In the genomic region with DNA sequence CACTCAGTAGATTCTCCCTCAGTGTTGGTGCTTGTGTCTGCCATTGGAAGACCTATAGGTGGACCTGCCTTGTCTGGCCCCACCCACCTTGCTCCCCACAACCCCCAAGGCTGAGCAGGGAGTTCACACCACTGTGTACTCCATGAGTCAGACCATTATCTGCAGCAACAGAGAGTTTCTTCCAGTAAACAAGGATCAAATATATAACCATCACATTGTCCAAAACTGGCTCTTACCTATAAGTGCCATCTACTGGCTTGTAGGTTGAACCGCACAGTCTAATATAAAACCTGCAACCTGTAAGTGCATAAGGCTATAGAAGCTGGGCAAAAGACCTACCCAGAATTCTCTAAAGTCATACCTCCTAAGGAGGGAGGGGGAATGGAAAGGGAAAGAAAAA, we compare ENCODE assay signal across 1 cellular context.
TF ChIP-seq lines count a peak whose summit lies in the region.

No MANE protein-coding gene starts in this region.

TF ChIP-seq in K562, 482 proteins besides CTCF, POLR2A, EP300 and RAD21:
- no peak for TF ChIP-seq SRSF7 (optimal IDR thresholded peaks at IDR 0.05; ENCODE audit: low read depth, low read length)
- TF ChIP-seq ZKSCAN8 (CRISPR knock-in tag; IDR thresholded peaks at IDR 0.05) = peak; percentile 83; the same call in 1 of the 2 replicates
- TF ChIP-seq CBX5 (IDR thresholded peaks at IDR 0.05; ENCODE audit: borderline replicate concordance, low read depth) = no peak
- TF ChIP-seq ARNT (IDR thresholded peaks at IDR 0.05) = no peak
- TF ChIP-seq, protein P1, sequence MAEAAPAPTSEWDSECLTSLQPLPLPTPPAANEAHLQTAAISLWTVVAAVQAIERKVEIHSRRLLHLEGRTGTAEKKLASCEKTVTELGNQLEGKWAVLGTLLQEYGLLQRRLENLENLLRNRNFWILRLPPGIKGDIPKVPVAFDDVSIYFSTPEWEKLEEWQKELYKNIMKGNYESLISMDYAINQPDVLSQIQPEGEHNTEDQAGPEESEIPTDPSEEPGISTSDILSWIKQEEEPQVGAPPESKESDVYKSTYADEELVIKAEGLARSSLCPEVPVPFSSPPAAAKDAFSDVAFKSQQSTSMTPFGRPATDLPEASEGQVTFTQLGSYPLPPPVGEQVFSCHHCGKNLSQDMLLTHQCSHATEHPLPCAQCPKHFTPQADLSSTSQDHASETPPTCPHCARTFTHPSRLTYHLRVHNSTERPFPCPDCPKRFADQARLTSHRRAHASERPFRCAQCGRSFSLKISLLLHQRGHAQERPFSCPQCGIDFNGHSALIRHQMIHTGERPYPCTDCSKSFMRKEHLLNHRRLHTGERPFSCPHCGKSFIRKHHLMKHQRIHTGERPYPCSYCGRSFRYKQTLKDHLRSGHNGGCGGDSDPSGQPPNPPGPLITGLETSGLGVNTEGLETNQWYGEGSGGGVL (CRISPR knock-in tag; IDR thresholded peaks at IDR 0.05) = no peak
- TF ChIP-seq CBFA2T3 (IDR thresholded peaks at IDR 0.05) = peak; percentile 42
- TF ChIP-seq PRMT5 (CRISPR knock-in tag; IDR thresholded peaks at IDR 0.05) = no peak
- no peak for TF ChIP-seq HNRNPK (IDR thresholded peaks at IDR 0.05; ENCODE audit: low read depth, low read length, poor library complexity, severe bottlenecking)
- TF ChIP-seq LARP7 (IDR thresholded peaks at IDR 0.05) = no peak
- peak; percentile 23; the same call in 1 of the 2 replicates for TF ChIP-seq JUND (IDR thresholded peaks at IDR 0.05; ENCODE audit: borderline replicate concordance, low read depth, low read length)
- TF ChIP-seq JUND (tag; IDR thresholded peaks at IDR 0.05; ENCODE audit: borderline replicate concordance, low read depth, low read length) = no peak
- TF ChIP-seq ARID1B (IDR thresholded peaks at IDR 0.05) = peak; percentile 49
- TF ChIP-seq NCOA6 (IDR thresholded peaks at IDR 0.05) = no peak
- TF ChIP-seq TEAD4 (IDR thresholded peaks at IDR 0.05; ENCODE audit: low read length) = no peak
- TF ChIP-seq TEAD4 (CRISPR knock-in tag; IDR thresholded peaks at IDR 0.05; ENCODE audit: borderline replicate concordance) = no peak
- TF ChIP-seq ZNF263 (CRISPR knock-in tag; IDR thresholded peaks at IDR 0.05; ENCODE audit: borderline replicate concordance) = no peak
- TF ChIP-seq, protein P2, sequence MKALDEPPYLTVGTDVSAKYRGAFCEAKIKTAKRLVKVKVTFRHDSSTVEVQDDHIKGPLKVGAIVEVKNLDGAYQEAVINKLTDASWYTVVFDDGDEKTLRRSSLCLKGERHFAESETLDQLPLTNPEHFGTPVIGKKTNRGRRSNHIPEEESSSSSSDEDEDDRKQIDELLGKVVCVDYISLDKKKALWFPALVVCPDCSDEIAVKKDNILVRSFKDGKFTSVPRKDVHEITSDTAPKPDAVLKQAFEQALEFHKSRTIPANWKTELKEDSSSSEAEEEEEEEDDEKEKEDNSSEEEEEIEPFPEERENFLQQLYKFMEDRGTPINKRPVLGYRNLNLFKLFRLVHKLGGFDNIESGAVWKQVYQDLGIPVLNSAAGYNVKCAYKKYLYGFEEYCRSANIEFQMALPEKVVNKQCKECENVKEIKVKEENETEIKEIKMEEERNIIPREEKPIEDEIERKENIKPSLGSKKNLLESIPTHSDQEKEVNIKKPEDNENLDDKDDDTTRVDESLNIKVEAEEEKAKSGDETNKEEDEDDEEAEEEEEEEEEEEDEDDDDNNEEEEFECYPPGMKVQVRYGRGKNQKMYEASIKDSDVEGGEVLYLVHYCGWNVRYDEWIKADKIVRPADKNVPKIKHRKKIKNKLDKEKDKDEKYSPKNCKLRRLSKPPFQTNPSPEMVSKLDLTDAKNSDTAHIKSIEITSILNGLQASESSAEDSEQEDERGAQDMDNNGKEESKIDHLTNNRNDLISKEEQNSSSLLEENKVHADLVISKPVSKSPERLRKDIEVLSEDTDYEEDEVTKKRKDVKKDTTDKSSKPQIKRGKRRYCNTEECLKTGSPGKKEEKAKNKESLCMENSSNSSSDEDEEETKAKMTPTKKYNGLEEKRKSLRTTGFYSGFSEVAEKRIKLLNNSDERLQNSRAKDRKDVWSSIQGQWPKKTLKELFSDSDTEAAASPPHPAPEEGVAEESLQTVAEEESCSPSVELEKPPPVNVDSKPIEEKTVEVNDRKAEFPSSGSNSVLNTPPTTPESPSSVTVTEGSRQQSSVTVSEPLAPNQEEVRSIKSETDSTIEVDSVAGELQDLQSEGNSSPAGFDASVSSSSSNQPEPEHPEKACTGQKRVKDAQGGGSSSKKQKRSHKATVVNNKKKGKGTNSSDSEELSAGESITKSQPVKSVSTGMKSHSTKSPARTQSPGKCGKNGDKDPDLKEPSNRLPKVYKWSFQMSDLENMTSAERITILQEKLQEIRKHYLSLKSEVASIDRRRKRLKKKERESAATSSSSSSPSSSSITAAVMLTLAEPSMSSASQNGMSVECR (CRISPR knock-in tag; IDR thresholded peaks at IDR 0.05) = no peak
- TF ChIP-seq HDAC8 (tag; IDR thresholded peaks at IDR 0.05) = no peak
- TF ChIP-seq HMG20A (CRISPR knock-in tag; conservative IDR thresholded peaks at IDR 0.05) = no peak
- no peak for TF ChIP-seq SIX5 (IDR thresholded peaks at IDR 0.05; ENCODE audit: borderline replicate concordance in 1 of 2, insufficient read depth in 1 of 2, low read depth in 1 of 2, low read length in 2 of 2)
- TF ChIP-seq, protein P3, sequence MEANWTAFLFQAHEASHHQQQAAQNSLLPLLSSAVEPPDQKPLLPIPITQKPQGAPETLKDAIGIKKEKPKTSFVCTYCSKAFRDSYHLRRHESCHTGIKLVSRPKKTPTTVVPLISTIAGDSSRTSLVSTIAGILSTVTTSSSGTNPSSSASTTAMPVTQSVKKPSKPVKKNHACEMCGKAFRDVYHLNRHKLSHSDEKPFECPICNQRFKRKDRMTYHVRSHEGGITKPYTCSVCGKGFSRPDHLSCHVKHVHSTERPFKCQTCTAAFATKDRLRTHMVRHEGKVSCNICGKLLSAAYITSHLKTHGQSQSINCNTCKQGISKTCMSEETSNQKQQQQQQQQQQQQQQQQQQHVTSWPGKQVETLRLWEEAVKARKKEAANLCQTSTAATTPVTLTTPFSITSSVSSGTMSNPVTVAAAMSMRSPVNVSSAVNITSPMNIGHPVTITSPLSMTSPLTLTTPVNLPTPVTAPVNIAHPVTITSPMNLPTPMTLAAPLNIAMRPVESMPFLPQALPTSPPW (CRISPR knock-in tag; IDR thresholded peaks at IDR 0.05) = no peak
- TF ChIP-seq ZNF253 (CRISPR knock-in tag; conservative IDR thresholded peaks at IDR 0.05) = no peak
- TF ChIP-seq, protein P4, sequence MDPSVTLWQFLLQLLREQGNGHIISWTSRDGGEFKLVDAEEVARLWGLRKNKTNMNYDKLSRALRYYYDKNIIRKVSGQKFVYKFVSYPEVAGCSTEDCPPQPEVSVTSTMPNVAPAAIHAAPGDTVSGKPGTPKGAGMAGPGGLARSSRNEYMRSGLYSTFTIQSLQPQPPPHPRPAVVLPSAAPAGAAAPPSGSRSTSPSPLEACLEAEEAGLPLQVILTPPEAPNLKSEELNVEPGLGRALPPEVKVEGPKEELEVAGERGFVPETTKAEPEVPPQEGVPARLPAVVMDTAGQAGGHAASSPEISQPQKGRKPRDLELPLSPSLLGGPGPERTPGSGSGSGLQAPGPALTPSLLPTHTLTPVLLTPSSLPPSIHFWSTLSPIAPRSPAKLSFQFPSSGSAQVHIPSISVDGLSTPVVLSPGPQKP (CRISPR knock-in tag; IDR thresholded peaks at IDR 0.05) = no peak
- TF ChIP-seq FOXK2 (conservative IDR thresholded peaks at IDR 0.05 in 1 of 2, IDR thresholded peaks at IDR 0.05 in 1 of 2; ENCODE audit: low read depth in 2 of 2) = 0 out of 4 replicates have a peak, but pooled peaks of 1 of the 2 experiments have one; percentile 34
- no peak for TF ChIP-seq TAF9B (IDR thresholded peaks at IDR 0.05; ENCODE audit: partially characterized antibody)
- TF ChIP-seq SREBF1 (IDR thresholded peaks at IDR 0.05; ENCODE audit: borderline replicate concordance, low read depth, low read length) = no peak
- peak; percentile 61 for TF ChIP-seq TCF3 (CRISPR knock-in tag; IDR thresholded peaks at IDR 0.05)
- no peak for TF ChIP-seq ZNF224 (CRISPR knock-in tag; IDR thresholded peaks at IDR 0.05)
- TF ChIP-seq GTF2A2 (tag; IDR thresholded peaks at IDR 0.05) = no peak
- TF ChIP-seq CBFA2T2 (conservative IDR thresholded peaks at IDR 0.05) = 0 out of 2 replicates have a peak, but pooled peaks have one; percentile 9
- no peak for TF ChIP-seq SAFB2 (IDR thresholded peaks at IDR 0.05; ENCODE audit: borderline replicate concordance, low read depth, low read length, severe bottlenecking)
- TF ChIP-seq PTRF (tag; IDR thresholded peaks at IDR 0.05) = no peak
- TF ChIP-seq, protein P5, sequence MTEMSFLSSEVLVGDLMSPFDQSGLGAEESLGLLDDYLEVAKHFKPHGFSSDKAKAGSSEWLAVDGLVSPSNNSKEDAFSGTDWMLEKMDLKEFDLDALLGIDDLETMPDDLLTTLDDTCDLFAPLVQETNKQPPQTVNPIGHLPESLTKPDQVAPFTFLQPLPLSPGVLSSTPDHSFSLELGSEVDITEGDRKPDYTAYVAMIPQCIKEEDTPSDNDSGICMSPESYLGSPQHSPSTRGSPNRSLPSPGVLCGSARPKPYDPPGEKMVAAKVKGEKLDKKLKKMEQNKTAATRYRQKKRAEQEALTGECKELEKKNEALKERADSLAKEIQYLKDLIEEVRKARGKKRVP (CRISPR knock-in tag; IDR thresholded peaks at IDR 0.05) = no peak
- TF ChIP-seq KAT8 (IDR thresholded peaks at IDR 0.05; ENCODE audit: low read depth) = no peak
- peak; percentile 43; the same call in 1 of the 2 replicates for TF ChIP-seq FOSL1 (tag; conservative IDR thresholded peaks at IDR 0.05)
- TF ChIP-seq NCOR1 (IDR thresholded peaks at IDR 0.05) = no peak
- no peak for TF ChIP-seq ZNF764 (CRISPR knock-in tag; IDR thresholded peaks at IDR 0.05; ENCODE audit: low read depth)
TF ChIP-seq in K562: peak in this region for 8.
